ENCODE assay signal across 21 cellular contexts in genomic region chr1:200838676-200839445, GRCh38. TPM values are rescaled to one million over a fixed set of nuclear protein-coding genes. Genes with fewer than 3 reads are reported as not detected.
DNase-seq lines count a peak whose midpoint lies in the region; ATAC-seq and TF ChIP-seq lines count a peak whose summit lies in the region.
"Had no signal": no experiment of that assay in that cellular context is flagged by ENCODE, and none has a peak within 500 bp of the region (broad histone marks: within the 10 kb centered on the region; RNA-seq: fewer than 3 reads in every experiment).

No MANE protein-coding gene starts in this region.

- H3K14ac ChIP-seq in trophoblast cell (ENCODE audit: low read length) = no peak overlapping the region

- no peak overlapping the region for H3K4ac ChIP-seq in trophoblast cell (ENCODE audit: low read depth, low read length)

- H3K4me2 ChIP-seq in trophoblast cell (ENCODE audit: low read length) = no peak overlapping the region
- no peak overlapping the region for H3K4me2 ChIP-seq in Karpas-422 (ENCODE audit: low read depth, low read length, poor library complexity, severe bottlenecking)
- H3K4me2 ChIP-seq: BLaER1 had no signal

- H3K79me2 ChIP-seq in trophoblast cell (ENCODE audit: control insufficient read depth, insufficient read depth, low read length, poor library complexity) = no peaks in the 10 kb centered on the region
- H3K79me2 ChIP-seq in Karpas-422 (ENCODE audit: low read length) = peaks cover 74% of the 10 kb centered on the region

- no peaks in the 10 kb centered on the region for H3K4me1 Mint-ChIP-seq in stimulated activated memory B cell treated with anti-CD40 and anti-IgM and Interleukin-4, amounts not matched to agents 10 μg/mL and 1 μg/mL and 100 μg/mL, for 72 hours
- H3K4me1 Mint-ChIP-seq: activated CD8-positive, alpha-beta memory T cell treated with anti-CD3 and anti-CD28 coated beads, Interleukin-2, amount 10 ng/mL, durations not matched to agents 7 days and 5 days; H9; T-cell had no signal

- no peaks in the 10 kb centered on the region for H3K36me3 Mint-ChIP-seq in stimulated activated memory B cell treated with anti-CD40 and anti-IgM and Interleukin-4, amounts not matched to agents 10 μg/mL and 1 μg/mL and 100 μg/mL, for 72 hours
- H3K36me3 Mint-ChIP-seq: activated CD8-positive, alpha-beta memory T cell treated with anti-CD3 and anti-CD28 coated beads, Interleukin-2, amount 10 ng/mL, durations not matched to agents 7 days and 5 days had no signal

- WGBS in trophoblast cell (ENCODE audit: extremely low coverage, insufficient coverage, insufficient read length) = no CpG with 5 or more reads among the region's 3 CpGs

- H3K23ac ChIP-seq in trophoblast cell (ENCODE audit: low read length) = no peak overlapping the region

- peaks cover 3% of the 10 kb centered on the region for H3K9me3 Mint-ChIP-seq in stimulated activated memory B cell treated with anti-CD40 and anti-IgM and Interleukin-4, amounts not matched to agents 10 μg/mL and 1 μg/mL and 100 μg/mL, for 72 hours

- H2BK5ac ChIP-seq in trophoblast cell (ENCODE audit: low read depth, low read length, poor library complexity) = no peak overlapping the region

- H2BK12ac ChIP-seq in trophoblast cell (ENCODE audit: low read length) = no peak overlapping the region

- peaks cover 3 to 9% of the 10 kb centered on the region in 2 experiments for H3K36me3 ChIP-seq in trophoblast cell (ENCODE audit: control insufficient read depth in 1 of 2, insufficient read depth in 2 of 2, low read length in 2 of 2)
- H3K36me3 ChIP-seq in Karpas-422 (ENCODE audit: insufficient read depth, low read length) = peaks cover 53% of the 10 kb centered on the region
- H3K36me3 ChIP-seq: vagina had no signal

- H3K79me1 ChIP-seq in trophoblast cell (ENCODE audit: low read length) = no peaks in the 10 kb centered on the region

- H3K27me3 ChIP-seq in trophoblast cell (ENCODE audit: insufficient read depth, low read length) = no peaks in the 10 kb centered on the region
- no peaks in the 10 kb centered on the region for H3K27me3 ChIP-seq in Karpas-422 (ENCODE audit: low read length)
- H3K27me3 ChIP-seq: BLaER1, esophagus squamous epithelium, vagina had no signal

- no peak overlapping the region for H2AK5ac ChIP-seq in trophoblast cell (ENCODE audit: low read length)

- no peak overlapping the region for H4K91ac ChIP-seq in trophoblast cell (ENCODE audit: low read depth, low read length)

- no peak overlapping the region for H4K12ac ChIP-seq in trophoblast cell (ENCODE audit: low read depth, low read length)

- ATAC-seq in stimulated activated memory B cell treated with anti-CD40 and anti-IgM and Interleukin-4, amounts not matched to agents 10 μg/mL and 1 μg/mL and 100 μg/mL, for 72 hours = no peak
- ATAC-seq: activated CD8-positive, alpha-beta memory T cell treated with anti-CD3 and anti-CD28 coated beads, Interleukin-2, amount 10 ng/mL, durations not matched to agents 7 days and 5 days; left ventricle myocardium superior; T-cell had no signal

- no peak for TF ChIP-seq CTCF in epithelial cell of esophagus (IDR thresholded peaks at IDR 0.05; ENCODE audit: insufficient read depth, low read depth, low read length, missing control alignments)

- H3K9me3 ChIP-seq in trophoblast cell (ENCODE audit: insufficient read depth, low read depth, low read length) (no peaks in the 10 kb centered on the region), Karpas-422 (ENCODE audit: low read length) (no peaks in the 10 kb centered on the region)
- H3K9me3 ChIP-seq: vagina had no signal

- H2BK120ac ChIP-seq in trophoblast cell (ENCODE audit: insufficient read depth, low read length, poor library complexity) = no peak overlapping the region

- H3K27ac Mint-ChIP-seq in stimulated activated memory B cell treated with anti-CD40 and anti-IgM and Interleukin-4, amounts not matched to agents 10 μg/mL and 1 μg/mL and 100 μg/mL, for 72 hours = no peak overlapping the region
- H3K27ac Mint-ChIP-seq: activated CD8-positive, alpha-beta memory T cell treated with anti-CD3 and anti-CD28 coated beads, Interleukin-2, amount 10 ng/mL, durations not matched to agents 7 days and 5 days; H9; stimulated activated naive CD8-positive, alpha-beta T cell treated with anti-CD3 and anti-CD28 coated beads, Interleukin-15, Interleukin-2, amounts not matched to agents 100 ng/mL and 50 ng/mL, for 24 hours; T-cell had no signal

- H3K4me3 ChIP-seq in epithelial cell of esophagus (ENCODE audit: low read length) (no peak overlapping the region), trophoblast cell (ENCODE audit: low read depth, low read length) (no peak overlapping the region), Karpas-422 (ENCODE audit: low read length) (no peak overlapping the region)
- H3K4me3 ChIP-seq: BLaER1, esophagus squamous epithelium, vagina had no signal

- H4K8ac ChIP-seq in trophoblast cell (ENCODE audit: low read depth, low read length) = no peak overlapping the region

- no peaks in the 10 kb centered on the region for H3K4me1 ChIP-seq in trophoblast cell (ENCODE audit: control insufficient read depth in 1 of 2, insufficient read depth in 2 of 2, low read length in 2 of 2)
- peaks cover 6% of the 10 kb centered on the region for H3K4me1 ChIP-seq in Karpas-422 (ENCODE audit: low read length)
- H3K4me1 ChIP-seq: BLaER1, vagina had no signal

- DNase-seq in EL = peak; percentile 81
- DNase-seq in M059J (ENCODE audit: low read depth) = peak; percentile 42
- DNase-seq in epithelial cell of esophagus (ENCODE audit: low read depth) = peak; percentile 14
- peak; percentile 16 to 66 for DNase-seq in trophoblast cell
- DNase-seq in Karpas-422 = no peak
- DNase-seq in NCI-H526 (lab: John Stamatoyannopoulos, UW) = no peak
- no peak for DNase-seq in NCI-H82 (lab: John Stamatoyannopoulos, UW)
- DNase-seq: activated CD8-positive, alpha-beta memory T cell treated with anti-CD3 and anti-CD28 coated beads, Interleukin-2, amount 10 ng/mL, durations not matched to agents 7 days and 5 days; activated gamma-delta T cell; esophagus squamous epithelium; H9; left ventricle myocardium superior; NCI-H2081 treated with DMSO at 0.1 percent for 48 hours; posterior cingulate gyrus; stimulated activated CD4-positive, alpha-beta T cell treated with anti-CD3 and anti-CD28 coated beads, Interleukin-12 subunit alpha, Interleukin-12 subunit beta, amount 100 ng/mL, for 4 hours; T-cell had no signal

- no peaks in the 10 kb centered on the region for H4K20me1 ChIP-seq in Karpas-422 (ENCODE audit: insufficient read depth, low read depth, low read length)
- H4K20me1 ChIP-seq: BLaER1 had no signal

- H3K18ac ChIP-seq in trophoblast cell (ENCODE audit: low read length) = no peak overlapping the region

- H2AFZ ChIP-seq in trophoblast cell (ENCODE audit: insufficient read depth, low read length, poor library complexity) = no peak overlapping the region
- H2AFZ ChIP-seq in Karpas-422 (ENCODE audit: low read length) = no peak overlapping the region

- no peaks in the 10 kb centered on the region for H3K9me2 ChIP-seq in Karpas-422 (replicated peaks; ENCODE audit: insufficient read depth, low read length)

- H3K9ac ChIP-seq in trophoblast cell (ENCODE audit: low read length) (no peak overlapping the region), Karpas-422 (ENCODE audit: low read length) (no peak overlapping the region)
- H3K9ac ChIP-seq: BLaER1 had no signal

- H3K27me3 Mint-ChIP-seq in stimulated activated memory B cell treated with anti-CD40 and anti-IgM and Interleukin-4, amounts not matched to agents 10 μg/mL and 1 μg/mL and 100 μg/mL, for 72 hours = no peaks in the 10 kb centered on the region
- H3K27me3 Mint-ChIP-seq: stimulated activated naive CD8-positive, alpha-beta T cell treated with anti-CD3 and anti-CD28 coated beads, Interleukin-15, Interleukin-2, amounts not matched to agents 100 ng/mL and 50 ng/mL, for 24 hours; T-cell had no signal

- H3K27ac ChIP-seq in trophoblast cell (ENCODE audit: low read depth, low read length) (no peak overlapping the region), Karpas-422 (ENCODE audit: low read length) (no peak overlapping the region)
- H3K27ac ChIP-seq: BLaER1, esophagus squamous epithelium, RWPE1, vagina had no signal

- no peak overlapping the region for H3K4me3 Mint-ChIP-seq in stimulated activated memory B cell treated with anti-CD40 and anti-IgM and Interleukin-4, amounts not matched to agents 10 μg/mL and 1 μg/mL and 100 μg/mL, for 72 hours
- H3K4me3 Mint-ChIP-seq: activated CD8-positive, alpha-beta memory T cell treated with anti-CD3 and anti-CD28 coated beads, Interleukin-2, amount 10 ng/mL, durations not matched to agents 7 days and 5 days; H9; stimulated activated naive CD8-positive, alpha-beta T cell treated with anti-CD3 and anti-CD28 coated beads, Interleukin-15, Interleukin-2, amounts not matched to agents 100 ng/mL and 50 ng/mL, for 24 hours; T-cell had no signal

RNA-seq across cellular contexts. Expression of gene GPR25, which starts 33.9 kb away (rescaled TPM):
- not detected in 2 replicates for total RNA-seq in M059J (2014; rRNA removed; shearing (Covaris generic))
- polyA plus RNA-seq in trophoblast cell (2013) = 0.08 and 0.10 TPM in 2 replicates
- not detected in 2 replicates for total RNA-seq in Karpas-422 (2014; rRNA removed; shearing (Covaris generic); ENCODE audit: low replicate concordance)
- total RNA-seq: H9, left ventricle myocardium superior had no signal

RNA-seq across cellular contexts. Expression of gene INAVA, which starts 55.8 kb away (rescaled TPM):
- total RNA-seq in M059J (2014; rRNA removed; shearing (Covaris generic)) = 2.8 and 4.9 TPM in 2 replicates
- 28.5 and 30.7 TPM in 2 replicates for polyA plus RNA-seq in trophoblast cell (2013)
- not detected in 2 replicates for total RNA-seq in Karpas-422 (2014; rRNA removed; shearing (Covaris generic); ENCODE audit: low replicate concordance)

Comparison
In these comparisons a context has a peak if more than half of its experiments do, and no peak if none do; other contexts are left out.
1. DNase-seq: peak in EL (single experiment), M059J (single experiment), epithelial cell of esophagus (single experiment) and trophoblast cell (2 of 2); none in Karpas-422 (single experiment), NCI-H526 (0 of 2) and NCI-H82 (single experiment).